In the genomic region with DNA sequence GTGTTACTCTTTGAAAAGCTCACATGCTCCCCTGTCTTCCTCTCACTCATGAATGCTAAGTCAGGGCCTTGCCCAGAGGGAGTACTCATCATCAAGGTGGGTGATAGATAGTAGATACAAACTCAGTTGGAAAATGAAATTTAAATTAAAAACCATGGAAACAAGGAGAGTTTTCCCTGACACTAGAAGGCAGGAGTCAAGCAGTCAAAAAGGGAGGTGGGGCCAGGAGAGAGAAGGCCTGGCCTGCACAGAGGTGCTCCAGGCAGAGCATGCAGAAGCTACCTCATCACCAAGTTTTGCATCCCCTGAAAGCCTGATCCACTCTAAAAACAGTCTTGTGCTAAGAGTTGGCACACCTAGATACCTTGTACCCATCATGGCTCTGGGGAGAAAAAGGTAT, we compare ENCODE assay signal across 11 cellular contexts.
DNase-seq lines count a peak whose midpoint lies in the region; ATAC-seq and TF ChIP-seq lines count a peak whose summit lies in the region.
"Had no signal": no experiment of that assay in that cellular context is flagged by ENCODE, and none has a peak within 500 bp of the region (broad histone marks: within the 10 kb centered on the region; RNA-seq: fewer than 3 reads in every experiment).

No MANE protein-coding gene starts in this region.

- no peaks in the 10 kb centered on the region for H3K9me3 ChIP-seq in RWPE2 (ENCODE audit: severe bottlenecking)
- H3K9me3 ChIP-seq: esophagus muscularis mucosa had no signal

- H3K4me3 ChIP-seq in GM23338 (no peak overlapping the region), RWPE2 (ENCODE audit: severe bottlenecking) (no peak overlapping the region)
- H3K4me3 ChIP-seq: esophagus muscularis mucosa had no signal

- intact Hi-C loops in posterior cingulate gyrus (cut with DNase I): no loop called here

- no peaks in the 10 kb centered on the region for H3K27me3 ChIP-seq in GM23338 (ENCODE audit: insufficient read depth)
- no peaks in the 10 kb centered on the region for H3K27me3 ChIP-seq in RWPE2 (ENCODE audit: insufficient read depth, poor library complexity, severe bottlenecking)

- H3K4me2 ChIP-seq in GM23338: no peak overlapping the region

- H3F3A ChIP-seq in GM23338 (replicated peaks; ENCODE audit: low read depth): no peaks in the 10 kb centered on the region

- ATAC-seq in GM23338: peak; percentile 89
- peak; percentile 58; the same call in 2 of the 3 replicates for ATAC-seq in RWPE2 (ENCODE audit: low read depth)
- no peak for ATAC-seq in GM19467 (IDR thresholded peaks at IDR 0.05; ENCODE audit: unreplicated experiment)

- H3K4me3 Mint-ChIP-seq in GM23338: no peak overlapping the region
- no peak overlapping the region for H3K4me3 Mint-ChIP-seq in immature natural killer cell
- H3K4me3 Mint-ChIP-seq: activated naive CD4-positive, alpha-beta T cell treated with anti-CD3 and anti-CD28 coated beads, Interleukin-2, amount 50 U/mL, for 24 hours had no signal

- H3K79me2 ChIP-seq in GM23338 (replicated peaks; ENCODE audit: insufficient read depth): no peaks in the 10 kb centered on the region

- H3K36me3 Mint-ChIP-seq in GM23338 (ENCODE audit: low read depth): no peaks in the 10 kb centered on the region
- no peaks in the 10 kb centered on the region for H3K36me3 Mint-ChIP-seq in immature natural killer cell
- H3K36me3 Mint-ChIP-seq: activated naive CD4-positive, alpha-beta T cell treated with anti-CD3 and anti-CD28 coated beads, Interleukin-2, amount 50 U/mL, for 24 hours had no signal

- in situ Hi-C loops in ACHN (cut with HindIII; ENCODE audit: low pct_ligation_motif_present, low pct_unique_long_range_greater_than_20kb, low sequenced_read_pairs): no loop called here

- H3K36me3 ChIP-seq in GM23338 (ENCODE audit: insufficient read depth): no peaks in the 10 kb centered on the region
- H3K36me3 ChIP-seq in RWPE2 (ENCODE audit: low read depth): no peaks in the 10 kb centered on the region
- H3K36me3 ChIP-seq: esophagus muscularis mucosa had no signal

- H4K20me1 ChIP-seq in GM23338 (replicated peaks; ENCODE audit: insufficient read depth): no peaks in the 10 kb centered on the region

- H3K27me3 Mint-ChIP-seq in GM23338 (ENCODE audit: insufficient read depth, low read depth, poor library complexity) (peaks cover 2% of the 10 kb centered on the region), immature natural killer cell (ENCODE audit: low read depth in 3 of 3) (peaks cover 0 to 1% (median 0%) of the 10 kb centered on the region in 3 donors)
- H3K27me3 Mint-ChIP-seq: activated naive CD4-positive, alpha-beta T cell treated with anti-CD3 and anti-CD28 coated beads, Interleukin-2, amount 50 U/mL, for 24 hours had no signal

- H3K4me1 Mint-ChIP-seq in GM23338 (no peaks in the 10 kb centered on the region), immature natural killer cell (no peaks in the 10 kb centered on the region)
- H3K4me1 Mint-ChIP-seq: activated naive CD4-positive, alpha-beta T cell treated with anti-CD3 and anti-CD28 coated beads, Interleukin-2, amount 50 U/mL, for 24 hours had no signal

- H3K9me2 ChIP-seq in GM23338 (ENCODE audit: insufficient read depth): no peaks in the 10 kb centered on the region

- TF ChIP-seq CTCF in GM23338 (conservative IDR thresholded peaks at IDR 0.05; ENCODE audit: low read depth in 2 of 2) (peak; percentile 46 to 75; a peak in 3 of 4 replicates), RWPE2 (IDR thresholded peaks at IDR 0.05; ENCODE audit: poor library complexity, severe bottlenecking) (peak; percentile 58)

- H3K27ac ChIP-seq in GM23338 (ENCODE audit: low read depth) (no peak overlapping the region), RWPE2 (ENCODE audit: poor library complexity, severe bottlenecking) (no peak overlapping the region)
- H3K27ac ChIP-seq: esophagus muscularis mucosa had no signal

- DNase-seq in ACHN: peak; percentile 20
- peak; percentile 49 for DNase-seq in GM23338 (ENCODE audit: low spot score)
- no peak for DNase-seq in RWPE2 (ENCODE audit: low spot score)
- peak; percentile 71 for DNase-seq in iPS-NIHi7 (ENCODE audit: extremely low spot score)
- DNase-seq in immature natural killer cell: no peak
- no peak for DNase-seq in cerebellar nuclear complex (lab: John Stamatoyannopoulos, UW)
- no peak for DNase-seq in posterior cingulate gyrus
- DNase-seq: activated CD4-positive, alpha-beta T cell treated with anti-CD3 and anti-CD28 coated beads for 1 hour had no signal

- H3K27ac Mint-ChIP-seq in GM23338: no peak overlapping the region
- H3K27ac Mint-ChIP-seq in immature natural killer cell: no peak overlapping the region
- H3K27ac Mint-ChIP-seq: activated naive CD4-positive, alpha-beta T cell treated with anti-CD3 and anti-CD28 coated beads, Interleukin-2, amount 50 U/mL, for 24 hours had no signal

- H2AFZ ChIP-seq in GM23338: no peak overlapping the region

- H3K4me1 ChIP-seq in GM23338 (ENCODE audit: insufficient read depth) (no peaks in the 10 kb centered on the region), RWPE2 (ENCODE audit: insufficient read depth, poor library complexity, severe bottlenecking) (no peaks in the 10 kb centered on the region)
- H3K4me1 ChIP-seq: esophagus muscularis mucosa had no signal

- H3K9me3 Mint-ChIP-seq in GM23338 (no peaks in the 10 kb centered on the region), immature natural killer cell (no peaks in the 10 kb centered on the region)
- H3K9me3 Mint-ChIP-seq: activated naive CD4-positive, alpha-beta T cell treated with anti-CD3 and anti-CD28 coated beads, Interleukin-2, amount 50 U/mL, for 24 hours had no signal

TF ChIP-seq in GM23338, 12 proteins besides CTCF, POLR2A, EP300 and RAD21 (continues in another document):
- TF ChIP-seq, protein P1, sequence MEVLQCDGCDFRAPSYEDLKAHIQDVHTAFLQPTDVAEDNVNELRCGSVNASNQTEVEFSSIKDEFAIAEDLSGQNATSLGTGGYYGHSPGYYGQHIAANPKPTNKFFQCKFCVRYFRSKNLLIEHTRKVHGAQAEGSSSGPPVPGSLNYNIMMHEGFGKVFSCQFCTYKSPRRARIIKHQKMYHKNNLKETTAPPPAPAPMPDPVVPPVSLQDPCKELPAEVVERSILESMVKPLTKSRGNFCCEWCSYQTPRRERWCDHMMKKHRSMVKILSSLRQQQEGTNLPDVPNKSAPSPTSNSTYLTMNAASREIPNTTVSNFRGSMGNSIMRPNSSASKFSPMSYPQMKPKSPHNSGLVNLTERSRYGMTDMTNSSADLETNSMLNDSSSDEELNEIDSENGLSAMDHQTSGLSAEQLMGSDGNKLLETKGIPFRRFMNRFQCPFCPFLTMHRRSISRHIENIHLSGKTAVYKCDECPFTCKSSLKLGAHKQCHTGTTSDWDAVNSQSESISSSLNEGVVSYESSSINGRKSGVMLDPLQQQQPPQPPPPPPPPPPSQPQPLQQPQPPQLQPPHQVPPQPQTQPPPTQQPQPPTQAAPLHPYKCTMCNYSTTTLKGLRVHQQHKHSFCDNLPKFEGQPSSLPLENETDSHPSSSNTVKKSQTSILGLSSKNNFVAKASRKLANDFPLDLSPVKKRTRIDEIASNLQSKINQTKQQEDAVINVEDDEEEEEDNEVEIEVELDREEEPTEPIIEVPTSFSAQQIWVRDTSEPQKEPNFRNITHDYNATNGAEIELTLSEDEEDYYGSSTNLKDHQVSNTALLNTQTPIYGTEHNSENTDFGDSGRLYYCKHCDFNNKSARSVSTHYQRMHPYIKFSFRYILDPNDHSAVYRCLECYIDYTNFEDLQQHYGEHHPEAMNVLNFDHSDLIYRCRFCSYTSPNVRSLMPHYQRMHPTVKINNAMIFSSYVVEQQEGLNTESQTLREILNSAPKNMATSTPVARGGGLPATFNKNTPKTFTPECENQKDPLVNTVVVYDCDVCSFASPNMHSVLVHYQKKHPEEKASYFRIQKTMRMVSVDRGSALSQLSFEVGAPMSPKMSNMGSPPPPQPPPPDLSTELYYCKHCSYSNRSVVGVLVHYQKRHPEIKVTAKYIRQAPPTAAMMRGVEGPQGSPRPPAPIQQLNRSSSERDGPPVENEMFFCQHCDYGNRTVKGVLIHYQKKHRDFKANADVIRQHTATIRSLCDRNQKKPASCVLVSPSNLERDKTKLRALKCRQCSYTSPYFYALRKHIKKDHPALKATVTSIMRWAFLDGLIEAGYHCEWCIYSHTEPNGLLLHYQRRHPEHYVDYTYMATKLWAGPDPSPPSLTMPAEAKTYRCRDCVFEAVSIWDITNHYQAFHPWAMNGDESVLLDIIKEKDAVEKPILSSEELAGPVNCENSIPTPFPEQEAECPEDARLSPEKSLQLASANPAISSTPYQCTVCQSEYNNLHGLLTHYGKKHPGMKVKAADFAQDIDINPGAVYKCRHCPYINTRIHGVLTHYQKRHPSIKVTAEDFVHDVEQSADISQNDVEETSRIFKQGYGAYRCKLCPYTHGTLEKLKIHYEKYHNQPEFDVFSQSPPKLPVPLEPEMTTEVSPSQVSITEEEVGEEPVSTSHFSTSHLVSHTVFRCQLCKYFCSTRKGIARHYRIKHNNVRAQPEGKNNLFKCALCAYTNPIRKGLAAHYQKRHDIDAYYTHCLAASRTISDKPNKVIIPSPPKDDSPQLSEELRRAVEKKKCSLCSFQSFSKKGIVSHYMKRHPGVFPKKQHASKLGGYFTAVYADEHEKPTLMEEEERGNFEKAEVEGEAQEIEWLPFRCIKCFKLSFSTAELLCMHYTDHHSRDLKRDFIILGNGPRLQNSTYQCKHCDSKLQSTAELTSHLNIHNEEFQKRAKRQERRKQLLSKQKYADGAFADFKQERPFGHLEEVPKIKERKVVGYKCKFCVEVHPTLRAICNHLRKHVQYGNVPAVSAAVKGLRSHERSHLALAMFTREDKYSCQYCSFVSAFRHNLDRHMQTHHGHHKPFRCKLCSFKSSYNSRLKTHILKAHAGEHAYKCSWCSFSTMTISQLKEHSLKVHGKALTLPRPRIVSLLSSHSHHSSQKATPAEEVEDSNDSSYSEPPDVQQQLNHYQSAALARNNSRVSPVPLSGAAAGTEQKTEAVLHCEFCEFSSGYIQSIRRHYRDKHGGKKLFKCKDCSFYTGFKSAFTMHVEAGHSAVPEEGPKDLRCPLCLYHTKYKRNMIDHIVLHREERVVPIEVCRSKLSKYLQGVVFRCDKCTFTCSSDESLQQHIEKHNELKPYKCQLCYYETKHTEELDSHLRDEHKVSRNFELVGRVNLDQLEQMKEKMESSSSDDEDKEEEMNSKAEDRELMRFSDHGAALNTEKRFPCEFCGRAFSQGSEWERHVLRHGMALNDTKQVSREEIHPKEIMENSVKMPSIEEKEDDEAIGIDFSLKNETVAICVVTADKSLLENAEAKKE (CRISPR knock-in tag; IDR thresholded peaks at IDR 0.05): no peak
- TF ChIP-seq ZNF114 (CRISPR knock-in tag; IDR thresholded peaks at IDR 0.05) (no peak), EZH2 (IDR thresholded peaks at IDR 0.05; ENCODE audit: low read depth, unreplicated experiment) (no peak)

Comparison
In these comparisons a context has a peak if more than half of its experiments do, and no peak if none do; other contexts are left out.
1. DNase-seq: peak in ACHN (single experiment), GM23338 (single experiment) and iPS-NIHi7 (single experiment); none in RWPE2 (single experiment), immature natural killer cell (0 of 3), cerebellar nuclear complex (0 of 2) and posterior cingulate gyrus (0 of 10).